In genomic region chr10:120613180-120613579, GRCh38 we compare ENCODE assay signal across 13 cellular contexts.
DNase-seq lines count a peak whose midpoint lies in the region; ATAC-seq, FAIRE-seq and TF ChIP-seq lines count a peak whose summit lies in the region.
"Had no signal": no experiment of that assay in that cellular context is flagged by ENCODE, and none has a peak within 500 bp of the region (broad histone marks: within the 10 kb centered on the region; RNA-seq: fewer than 3 reads in every experiment).

No MANE protein-coding gene starts in this region.

- BruUV-seq in PC-3 (replicated peaks; lab: Mats Ljungman, UMichigan), result no TSS peak

- no peaks in the 10 kb centered on the region for H3K9me2 ChIP-seq in PC-3 (replicated peaks; ENCODE audit: low read length)

- TF ChIP-seq EP300 in H1 (IDR thresholded peaks at IDR 0.05; ENCODE audit: borderline replicate concordance in 1 of 2, low read depth in 2 of 2, low read length in 2 of 2), result no peak

- intact Hi-C loops in PC-3 (cut with micrococcal nuclease) (no loop called here), heart left ventricle (cut with DNase I) (no loop called here)

- no peak for TF ChIP-seq CTCF in PC-3 (conservative IDR thresholded peaks at IDR 0.05; ENCODE audit: low read depth, low read length)
- no peak for TF ChIP-seq CTCF in H1 (IDR thresholded peaks at IDR 0.05; ENCODE audit: control extremely low read depth in 1 of 3, insufficient read depth in 1 of 3, low read depth in 1 of 3, low read length in 3 of 3)
- no peak for TF ChIP-seq CTCF in keratinocyte (optimal IDR thresholded peaks at IDR 0.05 in 1 of 3, IDR thresholded peaks at IDR 0.05 in 1 of 3, conservative IDR thresholded peaks at IDR 0.05 in 1 of 3; ENCODE audit: extremely low read depth in 1 of 3, insufficient read depth in 2 of 3, low read length in 3 of 3)
- TF ChIP-seq CTCF in heart left ventricle (IDR thresholded peaks at IDR 0.05), result no peak

- H4K91ac ChIP-seq in H1 (replicated peaks; ENCODE audit: insufficient read length, low read length), result no peak overlapping the region

- H3K9me3 ChIP-seq in PC-3 (ENCODE audit: low read length) (peaks cover 9% of the 10 kb centered on the region; the same call in 1 of the 2 replicates), H1 (ENCODE audit: insufficient read depth in 2 of 2, low read depth in 1 of 2, low read length in 1 of 2) (peaks cover 0 to 10% of the 10 kb centered on the region in 2 experiments; a peak in 1 of 4 replicates), keratinocyte (ENCODE audit: control insufficient read depth, low read depth, low read length) (no peaks in the 10 kb centered on the region), heart left ventricle (peaks cover 0 to 38% (median 14%) of the 10 kb centered on the region in 12 donors)

- H2BK5ac ChIP-seq in H1 (ENCODE audit: low read depth, low read length), result no peak overlapping the region

- no peak for TF ChIP-seq RAD21 in H1 (IDR thresholded peaks at IDR 0.05 in 1 of 2, conservative IDR thresholded peaks at IDR 0.05 in 1 of 2; ENCODE audit: low read depth in 2 of 2, low read length in 2 of 2)

- H3K4me2 ChIP-seq in PC-3 (ENCODE audit: low read length) (no peak overlapping the region), H1 (ENCODE audit: insufficient read depth in 1 of 2, low read depth in 2 of 2, low read length in 2 of 2) (no peak overlapping the region), keratinocyte (ENCODE audit: control insufficient read depth, extremely low read depth, insufficient read depth, low read depth, low read length) (peak overlapping the region; percentile 13)

- no peak overlapping the region for H4K5ac ChIP-seq in H1 (ENCODE audit: insufficient read length, low read depth, low read length)

- CTCF ChIA-PET in PC-3 (lab: Charles Lee), result no interaction called here
- CTCF ChIA-PET in H1 (lab: Charles Lee; ENCODE audit: partially characterized antibody), result interaction anchor here (1.1 to 2.9 kb wide), 4 partner anchors 10 to 32 kb away, joined by 3 to 8 read pairs (median 3); no protein-coding TSS in a partner anchor

- peak overlapping the region; percentile 3 for H3K14ac ChIP-seq in H1 (ENCODE audit: insufficient read length)

- no peaks in the 10 kb centered on the region for H3F3A ChIP-seq in PC-3 (ENCODE audit: low read length, unreplicated experiment)

- no peak overlapping the region for H3K56ac ChIP-seq in H1 (replicated peaks; ENCODE audit: insufficient read length, low read depth, low read length)

- DNase-seq in HT1080 (ENCODE audit: low read depth) (peak; percentile 30), PC-3 (peak; percentile 53), H1 (ENCODE audit: low read depth in 1 of 2, low spot score in 2 of 2) (no peak), keratinocyte (ENCODE audit: low read depth, low spot score) (no peak), retina (no peak), heart left ventricle (no peak)
- DNase-seq: CD8-positive, alpha-beta T cell; COR-L47; DND-41; GF-D8; GM23248; H7 had no signal

- 90% methylated on average over 3 of the region's 3 CpGs; no CpG with 5 or more reads in 1 of the 2 experiments for WGBS in H1 (ENCODE audit: extremely low coverage in 1 of 2, insufficient coverage in 1 of 2, insufficient read length in 1 of 2, insufficient replicate concordance in 2 of 2, low coverage in 1 of 2, low lambda C conversion rate in 2 of 2, missing lambda C conversion rate in 1 of 2), 2 experiments
- WGBS in heart left ventricle, 4 donors, result 67 to 70% (median 69%) methylated on average over 3 of the region's 3 CpGs

- H3K79me1 ChIP-seq in H1 (ENCODE audit: low read depth, low read length), result no peaks in the 10 kb centered on the region

- H3K9me1 ChIP-seq in keratinocyte (ENCODE audit: control insufficient read depth, extremely low read depth, insufficient read depth, low read length), result no peaks in the 10 kb centered on the region

- H3K27me3 ChIP-seq in PC-3 (ENCODE audit: low read length) (no peaks in the 10 kb centered on the region), H1 (replicated peaks in 1 of 4; ENCODE audit: control insufficient read depth in 3 of 4, extremely low read depth in 1 of 4, insufficient read depth in 3 of 4, low read length in 3 of 4) (peaks cover 0 to 1% (median 0%) of the 10 kb centered on the region in 4 experiments; a peak in 1 of 7 replicates), keratinocyte (ENCODE audit: control insufficient read depth, extremely low read depth, insufficient read depth, low read length) (no peaks in the 10 kb centered on the region), heart left ventricle (no peaks in the 10 kb centered on the region)

- H3K9ac ChIP-seq in PC-3 (ENCODE audit: low read length) (no peak overlapping the region), H1 (replicated peaks in 1 of 4; ENCODE audit: extremely low read depth in 1 of 4, low read depth in 3 of 4, low read length in 3 of 4) (no peak overlapping the region), keratinocyte (ENCODE audit: control insufficient read depth, extremely low read depth, insufficient read depth, low read length) (no peak overlapping the region)
- H3K9ac ChIP-seq: GM23248 had no signal

- H2AK5ac ChIP-seq in H1 (ENCODE audit: low read depth, low read length), result no peak overlapping the region

- POLR2A ChIA-PET in PC-3 (lab: Charles Lee; ENCODE audit: unreplicated experiment) (no interaction called here), H1 (lab: Charles Lee; ENCODE audit: partially characterized antibody) (no interaction called here)

- no peak overlapping the region for H3K23ac ChIP-seq in H1 (ENCODE audit: insufficient read length)

- H3K79me2 ChIP-seq in PC-3 (ENCODE audit: low read length), result no peaks in the 10 kb centered on the region
- H3K79me2 ChIP-seq in H1 (ENCODE audit: control insufficient read depth in 1 of 2, insufficient read depth in 2 of 2, low read length in 2 of 2), result no peaks in the 10 kb centered on the region
- H3K79me2 ChIP-seq in keratinocyte (ENCODE audit: control insufficient read depth, insufficient read depth, low read length), result no peaks in the 10 kb centered on the region

- TF ChIP-seq POLR2A in H1 (IDR thresholded peaks at IDR 0.05; ENCODE audit: control extremely low read depth in 1 of 2, low read depth in 2 of 2, low read length in 2 of 2), result no peak
- TF ChIP-seq POLR2A in heart left ventricle (IDR thresholded peaks at IDR 0.05), result no peak

- H3K36me3 ChIP-seq in PC-3 (ENCODE audit: low read depth, low read length), result no peaks in the 10 kb centered on the region
- H3K36me3 ChIP-seq in H1 (ENCODE audit: control insufficient read depth in 2 of 4, insufficient read depth in 4 of 4, low read length in 3 of 4), result no peaks in the 10 kb centered on the region
- H3K36me3 ChIP-seq in keratinocyte (ENCODE audit: control insufficient read depth in 2 of 2, extremely low read depth in 1 of 2, insufficient read depth in 2 of 2, low read length in 2 of 2), result no peaks in the 10 kb centered on the region
- H3K36me3 ChIP-seq in heart left ventricle, result no peaks in the 10 kb centered on the region

- H3K4ac ChIP-seq in H1 (replicated peaks; ENCODE audit: insufficient read length, low read depth, low read length), result no peak overlapping the region

- no peak overlapping the region for H3K18ac ChIP-seq in H1 (ENCODE audit: extremely low read depth, low read length)

- H2BK120ac ChIP-seq in H1 (replicated peaks; ENCODE audit: low read depth, low read length), result no peak overlapping the region

- H4K20me1 ChIP-seq in PC-3 (ENCODE audit: low read length) (no peaks in the 10 kb centered on the region), H1 (replicated peaks in 1 of 2; ENCODE audit: control insufficient read depth in 1 of 2, insufficient read depth in 2 of 2, low read length in 2 of 2) (no peaks in the 10 kb centered on the region), keratinocyte (ENCODE audit: control insufficient read depth, extremely low read depth, insufficient read depth, low read length) (no peaks in the 10 kb centered on the region)

- H2BK20ac ChIP-seq in H1 (ENCODE audit: low read length), result no peak overlapping the region

- H3K4me3 ChIP-seq in PC-3 (ENCODE audit: low read length) (no peak overlapping the region), H1 (ENCODE audit: extremely low read depth in 1 of 4, insufficient read depth in 2 of 4, low read depth in 3 of 4, low read length in 4 of 4) (no peak overlapping the region), keratinocyte (ENCODE audit: control insufficient read depth in 2 of 3, extremely low read depth in 1 of 3, insufficient read depth in 2 of 3, low read depth in 1 of 3, low read length in 3 of 3) (no peak overlapping the region), heart left ventricle (no peak overlapping the region)
- H3K4me3 ChIP-seq: GM23248 had no signal

- H2AFZ ChIP-seq in PC-3 (ENCODE audit: low read length) (no peak overlapping the region), H1 (ENCODE audit: low read length) (no peak overlapping the region), keratinocyte (ENCODE audit: control insufficient read depth, low read length) (no peak overlapping the region)
- H2AFZ ChIP-seq: GM23248 had no signal

- dilution Hi-C loops in keratinocyte (cut with MboI; ENCODE audit: extremely low pct_ligation_motif_present, low sequenced_read_pairs), result no loop called here

- no peak overlapping the region for H4K8ac ChIP-seq in H1 (ENCODE audit: extremely low read depth, insufficient read depth, low read length)

- ATAC-seq in PC-3 (peak; percentile 57), GM21360 (IDR thresholded peaks at IDR 0.05; ENCODE audit: unreplicated experiment) (no peak), heart left ventricle (no peak)
- ATAC-seq: CD8-positive, alpha-beta T cell had no signal

- H3K27ac ChIP-seq in PC-3 (ENCODE audit: low read length), result peak overlapping the region; percentile 24; the same call in 1 of the 2 replicates
- no peak overlapping the region for H3K27ac ChIP-seq in H1 (ENCODE audit: low read depth, low read length)
- no peak overlapping the region for H3K27ac ChIP-seq in keratinocyte (ENCODE audit: control insufficient read depth, insufficient read depth, low read length)
- H3K27ac ChIP-seq in heart left ventricle, result no peak overlapping the region
- H3K27ac ChIP-seq: GM23248 had no signal

- H3K23me2 ChIP-seq in H1 (ENCODE audit: low read depth, low read length), result no peaks in the 10 kb centered on the region

- no peak overlapping the region for H2BK12ac ChIP-seq in H1 (ENCODE audit: low read depth, low read length)

- FAIRE-seq in H1 (lab: Jason Lieb, UNC) (no peak), keratinocyte (lab: Jason Lieb, UNC) (peak; percentile 32)

- peaks cover 19% of the 10 kb centered on the region for H3K4me1 ChIP-seq in PC-3 (ENCODE audit: insufficient read depth, low read length)
- peaks cover 0 to 3% (median under 1%) of the 10 kb centered on the region in 4 experiments; a peak in 1 of 7 replicates for H3K4me1 ChIP-seq in H1 (replicated peaks in 1 of 4; ENCODE audit: control insufficient read depth in 3 of 4, insufficient read depth in 4 of 4, low read length in 3 of 4)
- H3K4me1 ChIP-seq in keratinocyte (ENCODE audit: control insufficient read depth, extremely low read depth, insufficient read depth, low read length), result peaks cover 8% of the 10 kb centered on the region
- H3K4me1 ChIP-seq in heart left ventricle, result no peaks in the 10 kb centered on the region

- no peak overlapping the region for H2BK15ac ChIP-seq in H1 (ENCODE audit: low read length)

TF ChIP-seq in H1, 55 proteins besides CTCF, POLR2A, EP300 and RAD21 (continues in another document):
- TF ChIP-seq KDM5A (IDR thresholded peaks at IDR 0.05; ENCODE audit: low read length), result no peak
- TF ChIP-seq NRF1 (IDR thresholded peaks at IDR 0.05; ENCODE audit: low read depth, low read length), result no peak

Comparison
In these comparisons a context has a peak if more than half of its experiments do, and no peak if none do; other contexts are left out.
1. DNase-seq: peak in HT1080 (single experiment) and PC-3 (single experiment); none in H1 (0 of 2), keratinocyte (single experiment), retina (single experiment) and heart left ventricle (0 of 5).